In the genomic region with DNA sequence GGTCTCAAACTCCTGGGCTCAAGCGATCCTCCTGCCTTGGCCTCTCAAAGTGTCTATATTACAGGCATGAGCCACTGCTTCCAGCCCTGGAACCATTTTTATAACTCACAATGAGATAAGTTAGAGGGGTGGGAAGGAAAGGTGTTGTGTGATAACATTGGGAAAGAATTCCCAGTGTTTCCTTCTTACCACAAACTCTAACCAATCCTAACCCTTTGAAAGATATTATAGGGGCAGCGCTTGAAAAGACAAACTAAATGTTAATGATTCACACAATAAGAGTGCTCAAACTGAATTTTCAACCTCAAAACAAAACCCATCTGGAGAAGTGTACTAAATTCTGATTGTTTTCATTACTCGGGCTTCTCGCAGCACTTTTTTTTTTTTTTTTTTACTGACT, we compare ENCODE assay signal across 20 cellular contexts.
A peak's percentile ranks its signal among the peaks of the same experiment; 100 is the strongest.
DNase-seq lines count a peak whose midpoint lies in the region; ATAC-seq, FAIRE-seq and TF ChIP-seq lines count a peak whose summit lies in the region.
"Had no signal": no experiment of that assay in that cellular context is flagged by ENCODE, and none has a peak within 500 bp of the region (broad histone marks: within the 10 kb centered on the region; RNA-seq: fewer than 3 reads in every experiment).

No MANE protein-coding gene starts in this region.

- H3K4me1 ChIP-seq in left lung (peaks cover 0 to 10% of the 10 kb centered on the region in 2 donors), endodermal cell (ENCODE audit: control insufficient read depth, insufficient read depth, low read length) (peaks cover 4% of the 10 kb centered on the region)
- H3K4me1 ChIP-seq: SJSA1 had no signal

- H3K36me3 ChIP-seq in left lung: no peaks in the 10 kb centered on the region
- no peaks in the 10 kb centered on the region for H3K36me3 ChIP-seq in endodermal cell (ENCODE audit: control insufficient read depth, insufficient read depth, low read length)
- H3K36me3 ChIP-seq: BLaER1, SJSA1 had no signal

- H3K36me3 Mint-ChIP-seq in endodermal cell (ENCODE audit: low read depth): no peaks in the 10 kb centered on the region
- H3K36me3 Mint-ChIP-seq: CD4-positive, alpha-beta memory T cell had no signal

- H3K9me3 Mint-ChIP-seq in endodermal cell: no peaks in the 10 kb centered on the region
- H3K9me3 Mint-ChIP-seq: CD4-positive, alpha-beta memory T cell had no signal

- H3K27me3 Mint-ChIP-seq in endodermal cell (ENCODE audit: insufficient read depth): no peaks in the 10 kb centered on the region
- H3K27me3 Mint-ChIP-seq: CD4-positive, alpha-beta memory T cell had no signal

- H3K9me3 ChIP-seq in left lung (no peaks in the 10 kb centered on the region), endodermal cell (ENCODE audit: control insufficient read depth, low read length) (peaks cover 6% of the 10 kb centered on the region)
- H3K9me3 ChIP-seq: BLaER1, SJSA1 had no signal

- intact Hi-C loops in left lung (cut with DNase I) (no loop called here), Right ventricle myocardium superior (cut with DNase I) (no loop called here)

- H3K27ac ChIP-seq in left lung (no peak overlapping the region), endodermal cell (ENCODE audit: low read depth, low read length) (no peak overlapping the region)
- H3K27ac ChIP-seq: BLaER1, KMS-11, SJSA1 had no signal

- no peaks in the 10 kb centered on the region for H3K27me3 ChIP-seq in left lung
- no peaks in the 10 kb centered on the region for H3K27me3 ChIP-seq in endodermal cell (ENCODE audit: control insufficient read depth, insufficient read depth, low read length, poor library complexity, severe bottlenecking)
- H3K27me3 ChIP-seq: BLaER1, SJSA1 had no signal

- 97 to 100% methylated on average over 3 to 4 of the region's 4 CpGs for WGBS in endodermal cell (ENCODE audit: insufficient coverage in 1 of 2, insufficient read length in 1 of 2), 2 experiments

- H3K4me1 Mint-ChIP-seq in endodermal cell: peaks cover 26% of the 10 kb centered on the region

- no peak overlapping the region for H3K4me3 Mint-ChIP-seq in endodermal cell
- H3K4me3 Mint-ChIP-seq: CD4-positive, alpha-beta memory T cell had no signal

- in situ Hi-C loops in ACHN (cut with HindIII; ENCODE audit: low pct_ligation_motif_present, low pct_unique_long_range_greater_than_20kb, low sequenced_read_pairs): no loop called here

- H3K4me3 ChIP-seq in left lung (no peak overlapping the region), endodermal cell (ENCODE audit: low read length) (no peak overlapping the region)
- H3K4me3 ChIP-seq: BLaER1, SJSA1 had no signal

- ATAC-seq in left lung (peak; percentile 51), Right ventricle myocardium superior (ENCODE audit: poor library complexity) (no peak)
- ATAC-seq: PC-3 had no signal

- H3K27ac Mint-ChIP-seq in endodermal cell: no peak overlapping the region
- H3K27ac Mint-ChIP-seq: CD4-positive, alpha-beta memory T cell had no signal

- no peak for TF ChIP-seq CTCF in left lung (IDR thresholded peaks at IDR 0.05)
- no peak for TF ChIP-seq CTCF in endodermal cell (conservative IDR thresholded peaks at IDR 0.05)

- FAIRE-seq in RCC 7860 (lab: Jason Lieb, UNC) (peak; percentile 95), endometrium (lab: Jason Lieb, UNC) (peak; percentile 21)
- FAIRE-seq: A204.1, GM12891 had no signal

- DNase-seq in ACHN (peak; percentile 15), RCC 7860 (ENCODE audit: low spot score) (peak; percentile 72), left lung (no peak), NCI-H2196 treated with DMSO at 0.1 percent for 48 hours (lab: John Stamatoyannopoulos, UW; ENCODE audit: unreplicated experiment) (no peak), Right ventricle myocardium superior (no peak), endodermal cell (no peak), AML-193 (lab: John Stamatoyannopoulos, UW) (no peak)
- DNase-seq: CD4-positive, alpha-beta memory T cell; GOT3; NCI-H1417; NCI-H187; NCI-H2107; NCI-H2227 treated with DMSO at 0.1 percent for 48 hours; PC-3 had no signal

- no peak overlapping the region for H3K9ac ChIP-seq in endodermal cell (ENCODE audit: extremely low read depth, low read length, poor library complexity, severe bottlenecking)
- H3K9ac ChIP-seq: BLaER1, KMS-11 had no signal

Comparison
In these comparisons a context has a peak if more than half of its experiments do, and no peak if none do; other contexts are left out.
1. DNase-seq: peak in ACHN (single experiment) and RCC 7860 (single experiment); none in left lung (0 of 2), NCI-H2196 treated with DMSO at 0.1 percent for 48 hours (single experiment), Right ventricle myocardium superior (single experiment), endodermal cell (single experiment) and AML-193 (0 of 2).